14 cellular contexts compared by ENCODE assay signal in the genomic region with DNA sequence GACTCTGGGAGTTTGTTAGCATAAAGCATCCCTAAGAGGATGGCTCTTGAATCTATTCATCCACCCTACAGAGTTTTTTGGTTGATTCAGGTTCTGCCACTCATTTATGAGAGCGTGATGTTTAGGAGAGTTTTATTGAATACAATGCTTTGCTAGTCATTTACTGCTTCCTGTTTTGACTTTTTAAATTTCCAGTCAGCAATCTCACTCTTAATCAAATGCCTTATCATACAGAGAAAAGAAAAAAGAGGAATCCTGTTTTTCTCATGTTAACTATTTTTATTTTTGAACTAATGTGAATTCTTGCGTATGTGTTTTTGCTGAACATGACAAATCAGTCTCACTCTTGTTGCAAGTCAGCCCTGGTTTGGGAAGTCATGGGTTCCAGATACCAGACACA. TPM values are rescaled to one million over a fixed set of nuclear protein-coding genes. Genes with fewer than 3 reads are reported as not detected.
DNase-seq lines count a peak whose midpoint lies in the region; ATAC-seq and FAIRE-seq lines count a peak whose summit lies in the region.
"Had no signal": no experiment of that assay in that cellular context is flagged by ENCODE, and none has a peak within 500 bp of the region (broad histone marks: within the 10 kb centered on the region; RNA-seq: fewer than 3 reads in every experiment).

No MANE protein-coding gene starts in this region.

- no peaks in the 10 kb centered on the region for H3K9me3 ChIP-seq in CD4-positive, CD25-positive, alpha-beta regulatory T cell (ENCODE audit: control insufficient read depth in 2 of 2, low read length in 2 of 2)
- H3K9me3 ChIP-seq in muscle layer of duodenum (ENCODE audit: control insufficient read depth in 1 of 2, low read length in 2 of 2): no peaks in the 10 kb centered on the region

- no peaks in the 10 kb centered on the region for H3K36me3 ChIP-seq in CD4-positive, CD25-positive, alpha-beta regulatory T cell (ENCODE audit: control insufficient read depth, insufficient read depth, low read length)
- H3K36me3 ChIP-seq in muscle layer of duodenum (ENCODE audit: control insufficient read depth in 1 of 2, insufficient read depth in 2 of 2, low read length in 2 of 2): no peaks in the 10 kb centered on the region

- no peaks in the 10 kb centered on the region for H3K36me3 Mint-ChIP-seq in CD4-positive, CD25-positive, alpha-beta regulatory T cell
- H3K36me3 Mint-ChIP-seq in activated CD4-positive, alpha-beta memory T cell treated with anti-CD3 and anti-CD28 coated beads, Interleukin-2, amount 10 ng/mL, durations not matched to agents 7 days and 5 days (ENCODE audit: low read depth): peaks cover 2% of the 10 kb centered on the region

- POLR2A ChIA-PET in activated CD4-positive, alpha-beta memory T cell treated with anti-CD3 and anti-CD28 coated beads, Interleukin-2, amount 10 ng/mL, durations not matched to agents 7 days and 5 days (lab: Charles Lee): no interaction called here

- FAIRE-seq in GM18507 (lab: Jason Lieb, UNC): peak; percentile 50

- peak overlapping the region; percentile 60 to 89 (median 86) for H3K27ac Mint-ChIP-seq in CD4-positive, CD25-positive, alpha-beta regulatory T cell
- H3K27ac Mint-ChIP-seq in activated CD4-positive, alpha-beta memory T cell treated with anti-CD3 and anti-CD28 coated beads, Interleukin-2, amount 10 ng/mL, durations not matched to agents 7 days and 5 days: peak overlapping the region; percentile 45
- H3K27ac Mint-ChIP-seq: GM23338 had no signal

- CTCF ChIA-PET in activated CD4-positive, alpha-beta memory T cell treated with anti-CD3 and anti-CD28 coated beads, Interleukin-2, amount 10 ng/mL, durations not matched to agents 7 days and 5 days (lab: Charles Lee): no interaction called here

- peaks cover 22% of the 10 kb centered on the region for H3K4me1 ChIP-seq in CD4-positive, CD25-positive, alpha-beta regulatory T cell (ENCODE audit: control insufficient read depth, insufficient read depth, low read length, poor library complexity, severe bottlenecking)
- H3K4me1 ChIP-seq in muscle layer of duodenum (ENCODE audit: control insufficient read depth in 1 of 2, insufficient read depth in 2 of 2, low read length in 2 of 2): no peaks in the 10 kb centered on the region

- DNase-seq in CD4-positive, CD25-positive, alpha-beta regulatory T cell: peak in 1 of 3 donors; percentile 63
- DNase-seq in GM18507 (ENCODE audit: extremely low spot score, insufficient read length, low read depth) (no peak), left lobe of liver (ENCODE audit: low spot score) (no peak)
- no peak for DNase-seq in activated CD4-positive, alpha-beta memory T cell treated with anti-CD3 and anti-CD28 coated beads, Interleukin-2, amount 10 ng/mL, durations not matched to agents 7 days and 5 days
- no peak for DNase-seq in stimulated activated CD4-positive, alpha-beta T cell treated with anti-CD3 and anti-CD28 coated beads, Interleukin-15, amount 100 ng/mL, for 24 hours
- no peak for DNase-seq in activated effector memory CD4-positive, alpha-beta T cell treated with Interleukin-2 at 50 U/mL for 16 hours
- DNase-seq: DMS 273 treated with DMSO at 0.1 percent for 48 hours, KG1, NCI-H1092, NCI-H1694, NCI-H510A had no signal

- no peaks in the 10 kb centered on the region for H3K27me3 ChIP-seq in CD4-positive, CD25-positive, alpha-beta regulatory T cell (ENCODE audit: control insufficient read depth, insufficient read depth, low read length)
- no peaks in the 10 kb centered on the region for H3K27me3 ChIP-seq in muscle layer of duodenum (ENCODE audit: low read depth, low read length)

- peaks cover 0 to 2% (median 0%) of the 10 kb centered on the region in 7 donors for H3K9me3 Mint-ChIP-seq in CD4-positive, CD25-positive, alpha-beta regulatory T cell
- no peaks in the 10 kb centered on the region for H3K9me3 Mint-ChIP-seq in activated CD4-positive, alpha-beta memory T cell treated with anti-CD3 and anti-CD28 coated beads, Interleukin-2, amount 10 ng/mL, durations not matched to agents 7 days and 5 days
- H3K9me3 Mint-ChIP-seq: GM23338 had no signal

- peak overlapping the region in 1 of 4 donors; percentile 22 for H3K4me3 Mint-ChIP-seq in CD4-positive, CD25-positive, alpha-beta regulatory T cell
- H3K4me3 Mint-ChIP-seq in activated CD4-positive, alpha-beta memory T cell treated with anti-CD3 and anti-CD28 coated beads, Interleukin-2, amount 10 ng/mL, durations not matched to agents 7 days and 5 days: no peak overlapping the region
- H3K4me3 Mint-ChIP-seq: GM23338 had no signal

- peak in 1 of 2 donors; percentile 26 for ATAC-seq in CD4-positive, CD25-positive, alpha-beta regulatory T cell (ENCODE audit: low read depth in 2 of 2)
- ATAC-seq in left lobe of liver (no peak), GM21360 (IDR thresholded peaks at IDR 0.05; ENCODE audit: unreplicated experiment) (no peak)
- ATAC-seq: GM23338 had no signal

- H3K27me3 Mint-ChIP-seq in CD4-positive, CD25-positive, alpha-beta regulatory T cell: no peaks in the 10 kb centered on the region
- H3K27me3 Mint-ChIP-seq in activated CD4-positive, alpha-beta memory T cell treated with anti-CD3 and anti-CD28 coated beads, Interleukin-2, amount 10 ng/mL, durations not matched to agents 7 days and 5 days: peaks cover 12% of the 10 kb centered on the region

- no peak overlapping the region for H3K27ac ChIP-seq in CD4-positive, CD25-positive, alpha-beta regulatory T cell (ENCODE audit: insufficient read depth, low read length, poor library complexity, severe bottlenecking)
- peak overlapping the region; percentile 73 for H3K27ac ChIP-seq in muscle layer of duodenum (ENCODE audit: low read length)

- peaks cover 13 to 38% (median 22%) of the 10 kb centered on the region in 4 donors for H3K4me1 Mint-ChIP-seq in CD4-positive, CD25-positive, alpha-beta regulatory T cell
- peaks cover 49% of the 10 kb centered on the region for H3K4me1 Mint-ChIP-seq in activated CD4-positive, alpha-beta memory T cell treated with anti-CD3 and anti-CD28 coated beads, Interleukin-2, amount 10 ng/mL, durations not matched to agents 7 days and 5 days

- H3K4me3 ChIP-seq in CD4-positive, CD25-positive, alpha-beta regulatory T cell (ENCODE audit: low read depth, low read length): peak overlapping the region; percentile 29
- H3K4me3 ChIP-seq in muscle layer of duodenum (ENCODE audit: low read depth in 1 of 2, low read length in 2 of 2): no peak overlapping the region
- H3K4me3 ChIP-seq: GM23338 had no signal

RNA-seq across cellular contexts. Expression of gene LGMN, which starts 22.0 kb away (rescaled TPM):
- 10.9 TPM for total RNA-seq in CD4-positive, CD25-positive, alpha-beta regulatory T cell
- 10 to 100 TPM; 15.4 to 34.4 (median 19.7) TPM for polyA plus RNA-seq in CD4-positive, CD25-positive, alpha-beta regulatory T cell
- 1 to 10 TPM; 5.3 to 5.9 TPM for total RNA-seq in activated CD4-positive, alpha-beta memory T cell treated with anti-CD3 and anti-CD28 coated beads, Interleukin-2, amount 10 ng/mL, durations not matched to agents 7 days and 5 days
- total RNA-seq in left lobe of liver: 47.0 TPM

RNA-seq across cellular contexts. Expression of gene GOLGA5, which starts 23.7 kb away (rescaled TPM):
- 14.8 TPM for total RNA-seq in CD4-positive, CD25-positive, alpha-beta regulatory T cell
- 10 to 100 TPM; 18.5 to 23.7 (median 21.4) TPM for polyA plus RNA-seq in CD4-positive, CD25-positive, alpha-beta regulatory T cell
- 10 to 100 TPM; 22.2 to 24.0 TPM for total RNA-seq in activated CD4-positive, alpha-beta memory T cell treated with anti-CD3 and anti-CD28 coated beads, Interleukin-2, amount 10 ng/mL, durations not matched to agents 7 days and 5 days
- 20.9 TPM for total RNA-seq in left lobe of liver
